In the genomic region with DNA sequence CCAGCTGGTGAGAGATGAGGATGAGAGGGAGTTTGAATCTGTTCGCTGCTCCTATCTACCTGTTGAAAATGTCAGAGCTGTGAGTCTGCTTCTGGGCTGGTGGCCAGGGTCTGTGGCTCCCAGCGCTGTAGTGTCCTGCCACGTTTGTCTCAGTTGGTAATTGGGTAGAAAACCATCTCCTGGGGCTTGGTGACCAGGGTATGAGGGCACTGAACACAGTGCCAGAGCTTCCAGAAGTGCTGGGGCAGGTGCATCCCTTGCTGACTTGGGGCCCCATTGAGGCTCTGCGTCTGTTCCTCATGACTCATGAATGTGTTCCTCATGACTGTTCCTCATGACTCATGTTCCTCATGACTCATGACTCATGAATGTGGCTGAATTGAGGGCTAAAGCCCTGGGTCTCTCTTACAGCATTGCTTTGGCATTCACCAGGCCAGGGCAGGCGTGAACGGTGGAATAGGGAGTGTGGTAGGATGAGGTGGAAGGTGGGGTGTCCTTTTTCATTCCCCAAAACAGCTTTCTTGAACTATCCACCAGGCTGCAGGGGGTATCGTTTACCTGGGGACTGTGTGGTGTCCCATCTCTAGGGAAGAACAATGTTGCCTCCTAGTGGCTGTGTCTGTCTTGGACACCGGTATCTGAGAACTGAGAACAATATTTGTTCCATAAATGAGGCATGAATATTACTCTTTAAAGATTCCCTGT, we compare ENCODE assay signal across 1 cellular context.
TF ChIP-seq lines count a peak whose summit lies in the region.

No MANE protein-coding gene starts in this region.

TF ChIP-seq in K562, 482 proteins besides CTCF, POLR2A, EP300 and RAD21 (continued from another document):
- TF ChIP-seq, protein P1, sequence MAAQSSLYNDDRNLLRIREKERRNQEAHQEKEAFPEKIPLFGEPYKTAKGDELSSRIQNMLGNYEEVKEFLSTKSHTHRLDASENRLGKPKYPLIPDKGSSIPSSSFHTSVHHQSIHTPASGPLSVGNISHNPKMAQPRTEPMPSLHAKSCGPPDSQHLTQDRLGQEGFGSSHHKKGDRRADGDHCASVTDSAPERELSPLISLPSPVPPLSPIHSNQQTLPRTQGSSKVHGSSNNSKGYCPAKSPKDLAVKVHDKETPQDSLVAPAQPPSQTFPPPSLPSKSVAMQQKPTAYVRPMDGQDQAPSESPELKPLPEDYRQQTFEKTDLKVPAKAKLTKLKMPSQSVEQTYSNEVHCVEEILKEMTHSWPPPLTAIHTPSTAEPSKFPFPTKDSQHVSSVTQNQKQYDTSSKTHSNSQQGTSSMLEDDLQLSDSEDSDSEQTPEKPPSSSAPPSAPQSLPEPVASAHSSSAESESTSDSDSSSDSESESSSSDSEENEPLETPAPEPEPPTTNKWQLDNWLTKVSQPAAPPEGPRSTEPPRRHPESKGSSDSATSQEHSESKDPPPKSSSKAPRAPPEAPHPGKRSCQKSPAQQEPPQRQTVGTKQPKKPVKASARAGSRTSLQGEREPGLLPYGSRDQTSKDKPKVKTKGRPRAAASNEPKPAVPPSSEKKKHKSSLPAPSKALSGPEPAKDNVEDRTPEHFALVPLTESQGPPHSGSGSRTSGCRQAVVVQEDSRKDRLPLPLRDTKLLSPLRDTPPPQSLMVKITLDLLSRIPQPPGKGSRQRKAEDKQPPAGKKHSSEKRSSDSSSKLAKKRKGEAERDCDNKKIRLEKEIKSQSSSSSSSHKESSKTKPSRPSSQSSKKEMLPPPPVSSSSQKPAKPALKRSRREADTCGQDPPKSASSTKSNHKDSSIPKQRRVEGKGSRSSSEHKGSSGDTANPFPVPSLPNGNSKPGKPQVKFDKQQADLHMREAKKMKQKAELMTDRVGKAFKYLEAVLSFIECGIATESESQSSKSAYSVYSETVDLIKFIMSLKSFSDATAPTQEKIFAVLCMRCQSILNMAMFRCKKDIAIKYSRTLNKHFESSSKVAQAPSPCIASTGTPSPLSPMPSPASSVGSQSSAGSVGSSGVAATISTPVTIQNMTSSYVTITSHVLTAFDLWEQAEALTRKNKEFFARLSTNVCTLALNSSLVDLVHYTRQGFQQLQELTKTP (IDR thresholded peaks at IDR 0.05; ENCODE audit: low read depth in 1 of 2, partially characterized antibody in 2 of 2), result peak in 1 of 2 experiments; percentile 97
- TF ChIP-seq NR2C1 (IDR thresholded peaks at IDR 0.05) (no peak), NR2C1 (tag; IDR thresholded peaks at IDR 0.05) (no peak; the same call in none of the 2 replicates), GABPA (tag; conservative IDR thresholded peaks at IDR 0.05; ENCODE audit: low read depth) (no peak), MTA1 (IDR thresholded peaks at IDR 0.05; ENCODE audit: borderline replicate concordance) (peak; percentile 81), RBM34 (IDR thresholded peaks at IDR 0.05; ENCODE audit: borderline replicate concordance, insufficient read depth, low read length) (no peak), ZNF354B (CRISPR knock-in tag; IDR thresholded peaks at IDR 0.05) (no peak), PHF8 (IDR thresholded peaks at IDR 0.05; ENCODE audit: borderline replicate concordance, low read length) (no peak; the same call in 1 of the 2 replicates), MAFK (IDR thresholded peaks at IDR 0.05; ENCODE audit: low read length) (peak; percentile 75), RBM14 (IDR thresholded peaks at IDR 0.05; ENCODE audit: borderline replicate concordance, insufficient read depth, low read depth, low read length) (no peak), BRF1 (IDR thresholded peaks at IDR 0.05; ENCODE audit: borderline replicate concordance, extremely low read depth, insufficient read length) (no peak), ZNF146 (CRISPR knock-in tag; IDR thresholded peaks at IDR 0.05; ENCODE audit: unreplicated experiment) (no peak), MED1 (CRISPR knock-in tag; IDR thresholded peaks at IDR 0.05; ENCODE audit: borderline replicate concordance) (no peak)
- TF ChIP-seq, protein P2, sequence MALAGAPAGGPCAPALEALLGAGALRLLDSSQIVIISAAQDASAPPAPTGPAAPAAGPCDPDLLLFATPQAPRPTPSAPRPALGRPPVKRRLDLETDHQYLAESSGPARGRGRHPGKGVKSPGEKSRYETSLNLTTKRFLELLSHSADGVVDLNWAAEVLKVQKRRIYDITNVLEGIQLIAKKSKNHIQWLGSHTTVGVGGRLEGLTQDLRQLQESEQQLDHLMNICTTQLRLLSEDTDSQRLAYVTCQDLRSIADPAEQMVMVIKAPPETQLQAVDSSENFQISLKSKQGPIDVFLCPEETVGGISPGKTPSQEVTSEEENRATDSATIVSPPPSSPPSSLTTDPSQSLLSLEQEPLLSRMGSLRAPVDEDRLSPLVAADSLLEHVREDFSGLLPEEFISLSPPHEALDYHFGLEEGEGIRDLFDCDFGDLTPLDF (CRISPR knock-in tag; IDR thresholded peaks at IDR 0.05), result no peak
- TF ChIP-seq, protein P3, sequence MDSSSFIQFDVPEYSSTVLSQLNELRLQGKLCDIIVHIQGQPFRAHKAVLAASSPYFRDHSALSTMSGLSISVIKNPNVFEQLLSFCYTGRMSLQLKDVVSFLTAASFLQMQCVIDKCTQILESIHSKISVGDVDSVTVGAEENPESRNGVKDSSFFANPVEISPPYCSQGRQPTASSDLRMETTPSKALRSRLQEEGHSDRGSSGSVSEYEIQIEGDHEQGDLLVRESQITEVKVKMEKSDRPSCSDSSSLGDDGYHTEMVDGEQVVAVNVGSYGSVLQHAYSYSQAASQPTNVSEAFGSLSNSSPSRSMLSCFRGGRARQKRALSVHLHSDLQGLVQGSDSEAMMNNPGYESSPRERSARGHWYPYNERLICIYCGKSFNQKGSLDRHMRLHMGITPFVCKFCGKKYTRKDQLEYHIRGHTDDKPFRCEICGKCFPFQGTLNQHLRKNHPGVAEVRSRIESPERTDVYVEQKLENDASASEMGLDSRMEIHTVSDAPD (CRISPR knock-in tag; IDR thresholded peaks at IDR 0.05), result no peak
- TF ChIP-seq, protein P4, sequence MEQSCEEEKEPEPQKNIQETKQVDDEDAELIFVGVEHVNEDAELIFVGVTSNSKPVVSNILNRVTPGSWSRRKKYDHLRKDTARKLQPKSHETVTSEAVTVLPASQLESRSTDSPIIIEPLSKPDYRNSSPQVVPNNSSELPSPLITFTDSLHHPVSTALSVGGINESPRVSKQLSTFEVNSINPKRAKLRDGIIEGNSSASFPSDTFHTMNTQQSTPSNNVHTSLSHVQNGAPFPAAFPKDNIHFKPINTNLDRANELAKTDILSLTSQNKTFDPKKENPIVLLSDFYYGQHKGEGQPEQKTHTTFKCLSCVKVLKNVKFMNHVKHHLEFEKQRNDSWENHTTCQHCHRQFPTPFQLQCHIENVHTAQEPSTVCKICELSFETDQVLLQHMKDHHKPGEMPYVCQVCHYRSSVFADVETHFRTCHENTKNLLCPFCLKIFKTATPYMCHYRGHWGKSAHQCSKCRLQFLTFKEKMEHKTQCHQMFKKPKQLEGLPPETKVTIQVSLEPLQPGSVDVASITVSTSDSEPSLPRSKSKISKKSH (CRISPR knock-in tag; IDR thresholded peaks at IDR 0.05), result no peak
- TF ChIP-seq, protein P5, sequence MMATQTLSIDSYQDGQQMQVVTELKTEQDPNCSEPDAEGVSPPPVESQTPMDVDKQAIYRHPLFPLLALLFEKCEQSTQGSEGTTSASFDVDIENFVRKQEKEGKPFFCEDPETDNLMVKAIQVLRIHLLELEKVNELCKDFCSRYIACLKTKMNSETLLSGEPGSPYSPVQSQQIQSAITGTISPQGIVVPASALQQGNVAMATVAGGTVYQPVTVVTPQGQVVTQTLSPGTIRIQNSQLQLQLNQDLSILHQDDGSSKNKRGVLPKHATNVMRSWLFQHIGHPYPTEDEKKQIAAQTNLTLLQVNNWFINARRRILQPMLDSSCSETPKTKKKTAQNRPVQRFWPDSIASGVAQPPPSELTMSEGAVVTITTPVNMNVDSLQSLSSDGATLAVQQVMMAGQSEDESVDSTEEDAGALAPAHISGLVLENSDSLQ (IDR thresholded peaks at IDR 0.05), result no peak
- TF ChIP-seq, protein P6, sequence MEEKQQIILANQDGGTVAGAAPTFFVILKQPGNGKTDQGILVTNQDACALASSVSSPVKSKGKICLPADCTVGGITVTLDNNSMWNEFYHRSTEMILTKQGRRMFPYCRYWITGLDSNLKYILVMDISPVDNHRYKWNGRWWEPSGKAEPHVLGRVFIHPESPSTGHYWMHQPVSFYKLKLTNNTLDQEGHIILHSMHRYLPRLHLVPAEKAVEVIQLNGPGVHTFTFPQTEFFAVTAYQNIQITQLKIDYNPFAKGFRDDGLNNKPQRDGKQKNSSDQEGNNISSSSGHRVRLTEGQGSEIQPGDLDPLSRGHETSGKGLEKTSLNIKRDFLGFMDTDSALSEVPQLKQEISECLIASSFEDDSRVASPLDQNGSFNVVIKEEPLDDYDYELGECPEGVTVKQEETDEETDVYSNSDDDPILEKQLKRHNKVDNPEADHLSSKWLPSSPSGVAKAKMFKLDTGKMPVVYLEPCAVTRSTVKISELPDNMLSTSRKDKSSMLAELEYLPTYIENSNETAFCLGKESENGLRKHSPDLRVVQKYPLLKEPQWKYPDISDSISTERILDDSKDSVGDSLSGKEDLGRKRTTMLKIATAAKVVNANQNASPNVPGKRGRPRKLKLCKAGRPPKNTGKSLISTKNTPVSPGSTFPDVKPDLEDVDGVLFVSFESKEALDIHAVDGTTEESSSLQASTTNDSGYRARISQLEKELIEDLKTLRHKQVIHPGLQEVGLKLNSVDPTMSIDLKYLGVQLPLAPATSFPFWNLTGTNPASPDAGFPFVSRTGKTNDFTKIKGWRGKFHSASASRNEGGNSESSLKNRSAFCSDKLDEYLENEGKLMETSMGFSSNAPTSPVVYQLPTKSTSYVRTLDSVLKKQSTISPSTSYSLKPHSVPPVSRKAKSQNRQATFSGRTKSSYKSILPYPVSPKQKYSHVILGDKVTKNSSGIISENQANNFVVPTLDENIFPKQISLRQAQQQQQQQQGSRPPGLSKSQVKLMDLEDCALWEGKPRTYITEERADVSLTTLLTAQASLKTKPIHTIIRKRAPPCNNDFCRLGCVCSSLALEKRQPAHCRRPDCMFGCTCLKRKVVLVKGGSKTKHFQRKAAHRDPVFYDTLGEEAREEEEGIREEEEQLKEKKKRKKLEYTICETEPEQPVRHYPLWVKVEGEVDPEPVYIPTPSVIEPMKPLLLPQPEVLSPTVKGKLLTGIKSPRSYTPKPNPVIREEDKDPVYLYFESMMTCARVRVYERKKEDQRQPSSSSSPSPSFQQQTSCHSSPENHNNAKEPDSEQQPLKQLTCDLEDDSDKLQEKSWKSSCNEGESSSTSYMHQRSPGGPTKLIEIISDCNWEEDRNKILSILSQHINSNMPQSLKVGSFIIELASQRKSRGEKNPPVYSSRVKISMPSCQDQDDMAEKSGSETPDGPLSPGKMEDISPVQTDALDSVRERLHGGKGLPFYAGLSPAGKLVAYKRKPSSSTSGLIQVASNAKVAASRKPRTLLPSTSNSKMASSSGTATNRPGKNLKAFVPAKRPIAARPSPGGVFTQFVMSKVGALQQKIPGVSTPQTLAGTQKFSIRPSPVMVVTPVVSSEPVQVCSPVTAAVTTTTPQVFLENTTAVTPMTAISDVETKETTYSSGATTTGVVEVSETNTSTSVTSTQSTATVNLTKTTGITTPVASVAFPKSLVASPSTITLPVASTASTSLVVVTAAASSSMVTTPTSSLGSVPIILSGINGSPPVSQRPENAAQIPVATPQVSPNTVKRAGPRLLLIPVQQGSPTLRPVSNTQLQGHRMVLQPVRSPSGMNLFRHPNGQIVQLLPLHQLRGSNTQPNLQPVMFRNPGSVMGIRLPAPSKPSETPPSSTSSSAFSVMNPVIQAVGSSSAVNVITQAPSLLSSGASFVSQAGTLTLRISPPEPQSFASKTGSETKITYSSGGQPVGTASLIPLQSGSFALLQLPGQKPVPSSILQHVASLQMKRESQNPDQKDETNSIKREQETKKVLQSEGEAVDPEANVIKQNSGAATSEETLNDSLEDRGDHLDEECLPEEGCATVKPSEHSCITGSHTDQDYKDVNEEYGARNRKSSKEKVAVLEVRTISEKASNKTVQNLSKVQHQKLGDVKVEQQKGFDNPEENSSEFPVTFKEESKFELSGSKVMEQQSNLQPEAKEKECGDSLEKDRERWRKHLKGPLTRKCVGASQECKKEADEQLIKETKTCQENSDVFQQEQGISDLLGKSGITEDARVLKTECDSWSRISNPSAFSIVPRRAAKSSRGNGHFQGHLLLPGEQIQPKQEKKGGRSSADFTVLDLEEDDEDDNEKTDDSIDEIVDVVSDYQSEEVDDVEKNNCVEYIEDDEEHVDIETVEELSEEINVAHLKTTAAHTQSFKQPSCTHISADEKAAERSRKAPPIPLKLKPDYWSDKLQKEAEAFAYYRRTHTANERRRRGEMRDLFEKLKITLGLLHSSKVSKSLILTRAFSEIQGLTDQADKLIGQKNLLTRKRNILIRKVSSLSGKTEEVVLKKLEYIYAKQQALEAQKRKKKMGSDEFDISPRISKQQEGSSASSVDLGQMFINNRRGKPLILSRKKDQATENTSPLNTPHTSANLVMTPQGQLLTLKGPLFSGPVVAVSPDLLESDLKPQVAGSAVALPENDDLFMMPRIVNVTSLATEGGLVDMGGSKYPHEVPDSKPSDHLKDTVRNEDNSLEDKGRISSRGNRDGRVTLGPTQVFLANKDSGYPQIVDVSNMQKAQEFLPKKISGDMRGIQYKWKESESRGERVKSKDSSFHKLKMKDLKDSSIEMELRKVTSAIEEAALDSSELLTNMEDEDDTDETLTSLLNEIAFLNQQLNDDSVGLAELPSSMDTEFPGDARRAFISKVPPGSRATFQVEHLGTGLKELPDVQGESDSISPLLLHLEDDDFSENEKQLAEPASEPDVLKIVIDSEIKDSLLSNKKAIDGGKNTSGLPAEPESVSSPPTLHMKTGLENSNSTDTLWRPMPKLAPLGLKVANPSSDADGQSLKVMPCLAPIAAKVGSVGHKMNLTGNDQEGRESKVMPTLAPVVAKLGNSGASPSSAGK (IDR thresholded peaks at IDR 0.05), result peak; percentile 84
